ENCODE assay signal across 19 cellular contexts in genomic region chr22:41725510-41726110, GRCh38. TPM values are rescaled to one million over a fixed set of nuclear protein-coding genes. Genes with fewer than 3 reads are reported as not detected.
DNase-seq lines count a peak whose midpoint lies in the region; ATAC-seq, FAIRE-seq and TF ChIP-seq lines count a peak whose summit lies in the region.
"Had no signal": no experiment of that assay in that cellular context is flagged by ENCODE, and none has a peak within 500 bp of the region (broad histone marks: within the 10 kb centered on the region; RNA-seq: fewer than 3 reads in every experiment).

No MANE protein-coding gene starts in this region.

- TF ChIP-seq RAD21 in A549 (conservative IDR thresholded peaks at IDR 0.05 in 1 of 2, IDR thresholded peaks at IDR 0.05 in 1 of 2), result no peak
- no peak for TF ChIP-seq RAD21 in HCT116 (IDR thresholded peaks at IDR 0.05; ENCODE audit: low read depth)

- no peak overlapping the region for H3K9ac ChIP-seq in HCT116 (ENCODE audit: low read length)

- no peak overlapping the region for H3K27ac Mint-ChIP-seq in mesothelial cell of epicardium
- H3K27ac Mint-ChIP-seq: activated CD8-positive, alpha-beta T cell treated with anti-CD3 and anti-CD28 coated beads, Interleukin-2, amount 10 ng/mL, durations not matched to agents 7 days and 5 days; activated naive CD8-positive, alpha-beta T cell treated with anti-CD3 and anti-CD28 coated beads, Interleukin-2, amount 50 U/mL, for 24 hours had no signal

- CTCF ChIA-PET in A549 (lab: Yijun Ruan, JAX), result interaction anchor here (0.6 to 2.8 kb wide), 4 partner anchors 10 to 86 kb away, joined by 3 to 13 read pairs (median 6); no protein-coding TSS in a partner anchor
- CTCF ChIA-PET in HCT116 (lab: Charles Lee), result interaction anchor here (0.7 to 1.6 kb wide), 2 partner anchors 16 to 21 kb away, joined by 4 to 5 read pairs; no protein-coding TSS in a partner anchor

- no peaks in the 10 kb centered on the region for H3K79me2 ChIP-seq in HCT116 (ENCODE audit: insufficient read depth, low read length)

- H3K4me1 ChIP-seq in A549 (no peaks in the 10 kb centered on the region), HCT116 (ENCODE audit: control insufficient read depth in 1 of 2, insufficient read depth in 2 of 2, low read length in 2 of 2) (peaks cover 3 to 9% of the 10 kb centered on the region in 2 experiments; a peak in 1 of 4 replicates)

- no peak for TF ChIP-seq POLR2A in A549 (IDR thresholded peaks at IDR 0.05; ENCODE audit: low read length)
- TF ChIP-seq POLR2A in HCT116 (IDR thresholded peaks at IDR 0.05; ENCODE audit: borderline replicate concordance, extremely low read depth, insufficient read depth, insufficient read length), result no peak
- TF ChIP-seq POLR2A in erythroblast (IDR thresholded peaks at IDR 0.05; ENCODE audit: low read length), result no peak

- no peaks in the 10 kb centered on the region for H3K27me3 ChIP-seq in HCT116 (ENCODE audit: insufficient read depth, low read length)
- H3K27me3 ChIP-seq: cardiac muscle cell had no signal

- BruUV-seq in HCT116 (replicated peaks; lab: Mats Ljungman, UMichigan), result no TSS peak

- DNase-seq in A549 (ENCODE audit: low read depth in 1 of 2, low spot score in 1 of 2), result peak in 1 of 2 experiments; percentile 8
- no peak for DNase-seq in HCT116 (ENCODE audit: low read depth, low spot score)
- peak; percentile 31 for DNase-seq in RKO (ENCODE audit: low spot score)
- peak; percentile 11 to 51 for DNase-seq in erythroblast (lab: John Stamatoyannopoulos, UW)
- no peak for DNase-seq in mucosa of gallbladder (ENCODE audit: low spot score)
- no peak for DNase-seq in mesothelial cell of epicardium (ENCODE audit: low spot score in 2 of 2, unreplicated experiment in 2 of 2)
- no peak for DNase-seq in stimulated activated CD4-positive, alpha-beta T cell treated with anti-CD3 and anti-CD28 coated beads, Interleukin-15, amount 100 ng/mL, for 24 hours
- DNase-seq: activated CD8-positive, alpha-beta T cell treated with anti-CD3 and anti-CD28 coated beads, Interleukin-2, amount 10 ng/mL, durations not matched to agents 7 days and 5 days; activated naive CD8-positive, alpha-beta T cell treated with anti-CD3 and anti-CD28 coated beads, Interleukin-2, amount 50 U/mL, for 24 hours; NCI-H1092 treated with DMSO at 0.1 percent for 48 hours; NCI-H2081 treated with DMSO at 0.1 percent for 48 hours; NCI-H526 treated with DMSO at 0.1 percent for 48 hours; stimulated activated naive CD8-positive, alpha-beta T cell treated with anti-CD3 and anti-CD28 coated beads, Interleukin-15, amount 100 ng/mL, for 72 hours; WERI-Rb-1 had no signal

- no peaks in the 10 kb centered on the region for H3K36me3 ChIP-seq in HCT116 (ENCODE audit: control insufficient read depth in 1 of 2, insufficient read depth in 2 of 2, low read length in 2 of 2)
- H3K36me3 ChIP-seq: cardiac muscle cell, WERI-Rb-1 had no signal

- TF ChIP-seq CTCF in A549 (IDR thresholded peaks at IDR 0.05), result no peak
- no peak for TF ChIP-seq CTCF in HCT116 (IDR thresholded peaks at IDR 0.05 in 2 of 3, conservative IDR thresholded peaks at IDR 0.05 in 1 of 3; ENCODE audit: borderline replicate concordance in 1 of 3, insufficient read depth in 1 of 3, low read depth in 2 of 3, low read length in 2 of 3)
- TF ChIP-seq CTCF in mesothelial cell of epicardium (IDR thresholded peaks at IDR 0.05; ENCODE audit: unreplicated experiment), result no peak

- H3K4me3 Mint-ChIP-seq in mesothelial cell of epicardium, result no peak overlapping the region
- H3K4me3 Mint-ChIP-seq: activated CD8-positive, alpha-beta T cell treated with anti-CD3 and anti-CD28 coated beads, Interleukin-2, amount 10 ng/mL, durations not matched to agents 7 days and 5 days; activated naive CD8-positive, alpha-beta T cell treated with anti-CD3 and anti-CD28 coated beads, Interleukin-2, amount 50 U/mL, for 24 hours; stimulated activated naive CD8-positive, alpha-beta T cell treated with anti-CD3 and anti-CD28 coated beads, Interleukin-15, amount 100 ng/mL, for 72 hours had no signal

- POLR2A ChIA-PET in A549 (lab: Yijun Ruan, JAX) (no interaction called here), HCT116 (lab: Charles Lee) (no interaction called here)

- no peak for TF ChIP-seq EP300 in A549 (IDR thresholded peaks at IDR 0.05)

- H3K9me2 ChIP-seq in HCT116 (ENCODE audit: insufficient read depth), result no peaks in the 10 kb centered on the region

- H3K36me3 Mint-ChIP-seq in mesothelial cell of epicardium, result no peaks in the 10 kb centered on the region

- H3K4me3 ChIP-seq in A549 (no peak overlapping the region), HCT116 (replicated peaks in 1 of 2; ENCODE audit: low read depth in 1 of 2, low read length in 2 of 2) (no peak overlapping the region)
- H3K4me3 ChIP-seq: cardiac muscle cell, lung had no signal

- H3K9me3 ChIP-seq in A549 (no peaks in the 10 kb centered on the region), HCT116 (ENCODE audit: control insufficient read depth in 1 of 2, insufficient read depth in 1 of 2, low read depth in 1 of 2, low read length in 2 of 2) (no peaks in the 10 kb centered on the region)

- H3K27me3 Mint-ChIP-seq in mesothelial cell of epicardium (ENCODE audit: low read depth), result no peaks in the 10 kb centered on the region
- H3K27me3 Mint-ChIP-seq: activated naive CD8-positive, alpha-beta T cell treated with anti-CD3 and anti-CD28 coated beads, Interleukin-2, amount 50 U/mL, for 24 hours; stimulated activated naive CD8-positive, alpha-beta T cell treated with anti-CD3 and anti-CD28 coated beads, Interleukin-15, amount 100 ng/mL, for 72 hours had no signal

- no peak overlapping the region for H2AFZ ChIP-seq in HCT116 (ENCODE audit: low read depth, low read length, poor library complexity, severe bottlenecking)

- FAIRE-seq in A549 (lab: Jason Lieb, UNC), result no peak

- intact Hi-C loops in HCT116 (cut with micrococcal nuclease), result no loop called here

- H3K27ac ChIP-seq in A549 (no peak overlapping the region), HCT116 (ENCODE audit: low read depth, low read length) (no peak overlapping the region)
- H3K27ac ChIP-seq: cardiac muscle cell, WERI-Rb-1 had no signal

- ATAC-seq in A549, result peak; percentile 65 to 82
- peak; percentile 38; the same call in 1 of the 2 replicates for ATAC-seq in HCT116
- no peak for ATAC-seq in GM21360 (IDR thresholded peaks at IDR 0.05; ENCODE audit: unreplicated experiment)
- ATAC-seq: activated CD8-positive, alpha-beta T cell treated with anti-CD3 and anti-CD28 coated beads, Interleukin-2, amount 10 ng/mL, durations not matched to agents 7 days and 5 days; activated naive CD8-positive, alpha-beta T cell treated with anti-CD3 and anti-CD28 coated beads, Interleukin-2, amount 50 U/mL, for 24 hours; esophagus mucosa; stimulated activated naive CD8-positive, alpha-beta T cell treated with anti-CD3 and anti-CD28 coated beads, Interleukin-15, amount 100 ng/mL, for 72 hours had no signal

- no peaks in the 10 kb centered on the region for H3K9me3 Mint-ChIP-seq in mesothelial cell of epicardium
- H3K9me3 Mint-ChIP-seq: activated naive CD8-positive, alpha-beta T cell treated with anti-CD3 and anti-CD28 coated beads, Interleukin-2, amount 50 U/mL, for 24 hours; stimulated activated naive CD8-positive, alpha-beta T cell treated with anti-CD3 and anti-CD28 coated beads, Interleukin-15, amount 100 ng/mL, for 72 hours had no signal

- peaks cover 2% of the 10 kb centered on the region for H3K4me1 Mint-ChIP-seq in mesothelial cell of epicardium
- H3K4me1 Mint-ChIP-seq: activated naive CD8-positive, alpha-beta T cell treated with anti-CD3 and anti-CD28 coated beads, Interleukin-2, amount 50 U/mL, for 24 hours; stimulated activated naive CD8-positive, alpha-beta T cell treated with anti-CD3 and anti-CD28 coated beads, Interleukin-15, amount 100 ng/mL, for 72 hours had no signal

- H3K4me2 ChIP-seq in A549 (no peak overlapping the region), HCT116 (ENCODE audit: low read length) (no peak overlapping the region)

- WGBS in A549 (ENCODE audit: missing lambda C conversion rate), result 60% methylated on average over 9 of the region's 9 CpGs

- no peaks in the 10 kb centered on the region for H4K20me1 ChIP-seq in HCT116 (ENCODE audit: insufficient read depth)

- RAD21 ChIA-PET in HCT116 (lab: Charles Lee; ENCODE audit: low non-redundant PET in 1 of 2, low total read pairs in 2 of 2, uncharacterized antibody in 2 of 2, unreplicated experiment in 2 of 2), result no interaction called here

TF ChIP-seq in A549, 52 proteins besides CTCF, POLR2A, EP300 and RAD21 (continues in another document):
- no peak for TF ChIP-seq MYC (IDR thresholded peaks at IDR 0.05; ENCODE audit: borderline replicate concordance, low read length)
- no peak for TF ChIP-seq POLR2AphosphoS2 (conservative IDR thresholded peaks at IDR 0.05; ENCODE audit: low read length)
- no peak for TF ChIP-seq ESRRA (IDR thresholded peaks at IDR 0.05; ENCODE audit: borderline replicate concordance, low read length)

TF ChIP-seq in HCT116, 20 proteins besides CTCF, POLR2A, EP300 and RAD21:
- TF ChIP-seq EGR1 (IDR thresholded peaks at IDR 0.05; ENCODE audit: low read depth), result no peak

RNA-seq across cellular contexts. Expression of gene MEI1, which starts 26.3 kb away (rescaled TPM):
- polyA plus RNA-seq in A549 (2011; rRNA removed) (0.07 and 0.12 TPM in 2 replicates), A549 (2017; fragmentation: RNase III; extraction: RNeasy Plus Mini Kit Qiagen cat#74134 plus additional on column Dnase treatment) (not detected in 3 replicates)
- polyA plus RNA-seq in A549 (2012; cell fraction: cytosol; rRNA removed), result 0.05 TPM in 1 of 2 replicates, not detected in the other
- 0.17 and 0.29 TPM in 2 replicates for polyA plus RNA-seq in A549 (2012; cell fraction: nucleus; rRNA removed)
- polyA minus RNA-seq in A549 (2011; rRNA and poly(A)+ RNA removed), result 0.54 TPM in 1 of 2 replicates, not detected in the other
- total RNA-seq in HCT116 (2021; ENCODE audit: unreplicated experiment) (0.64 TPM), mucosa of gallbladder (1.4 TPM), mesothelial cell of epicardium (0.38 to 2.1 TPM (median 1.3 TPM) in 3 replicates)
- 0.54 and 1.2 TPM in 2 replicates for polyA plus RNA-seq in HCT116 (2012)
- polyA plus RNA-seq: neural cell had no signal

RNA-seq across cellular contexts. Expression of gene SNU13, which starts 36.9 kb away (rescaled TPM):
- 113 and 118 TPM in 2 replicates for polyA plus RNA-seq in A549 (2011; rRNA removed)
- polyA plus RNA-seq in A549 (2012; cell fraction: cytosol; rRNA removed), result 288 and 346 TPM in 2 replicates
- 105 and 164 TPM in 2 replicates for polyA plus RNA-seq in A549 (2012; cell fraction: nucleus; rRNA removed)
- polyA plus RNA-seq in A549 (2017; fragmentation: RNase III; extraction: RNeasy Plus Mini Kit Qiagen cat#74134 plus additional on column Dnase treatment), result 92.2 to 102 TPM (median 94.7 TPM) in 3 replicates
- 87.3 and 123 TPM in 2 replicates for polyA minus RNA-seq in A549 (2011; rRNA and poly(A)+ RNA removed)
- 283 TPM for total RNA-seq in HCT116 (2021; ENCODE audit: unreplicated experiment)
- polyA plus RNA-seq in HCT116 (2012), result 261 and 269 TPM in 2 replicates
- 109 TPM for total RNA-seq in mucosa of gallbladder
- 110 to 116 TPM (median 115 TPM) in 3 replicates for total RNA-seq in mesothelial cell of epicardium

Comparison
In these comparisons a context has a peak if more than half of its experiments do, and no peak if none do; other contexts are left out.
1. DNase-seq: peak in RKO (single experiment) and erythroblast (2 of 2); none in HCT116 (single experiment), mucosa of gallbladder (single experiment), mesothelial cell of epicardium (0 of 2) and stimulated activated CD4-positive, alpha-beta T cell treated with anti-CD3 and anti-CD28 coated beads, Interleukin-15, amount 100 ng/mL, for 24 hours (single experiment).